Comparison of ENCODE assay signal across 19 cellular contexts in genomic region chr3:126916546-126916945, GRCh38.
"Had no signal": no experiment of that assay in that cellular context is flagged by ENCODE, and none has a peak within 500 bp of the region (broad histone marks: within the 10 kb centered on the region; RNA-seq: fewer than 3 reads in every experiment).

No MANE protein-coding gene starts in this region.

- H3K36me3 ChIP-seq: ovary, upper lobe of left lung, uterus had no signal

- H3K4me2 ChIP-seq: smooth muscle cell had no signal

- H3K9me3 ChIP-seq: ovary, tibial artery, upper lobe of left lung, uterus had no signal

- ATAC-seq: heart right ventricle; naive thymus-derived CD4-positive, alpha-beta T cell; right cardiac atrium; stimulated activated memory B cell treated with anti-CD40 and anti-IgM and Interleukin-4, amounts not matched to agents 10 μg/mL and 1 μg/mL and 100 μg/mL, for 72 hours had no signal

- H3K27ac Mint-ChIP-seq: memory B cell; naive thymus-derived CD4-positive, alpha-beta T cell; progenitor cell of endocrine pancreas; stimulated activated memory B cell treated with anti-CD40 and anti-IgM and Interleukin-4, amounts not matched to agents 10 μg/mL and 1 μg/mL and 100 μg/mL, for 72 hours; stimulated activated naive CD8-positive, alpha-beta T cell treated with anti-CD3 and anti-CD28 coated beads, Interleukin-15, Interleukin-2, amounts not matched to agents 100 ng/mL and 50 ng/mL, for 24 hours had no signal

- H3K4me3 Mint-ChIP-seq: endodermal cell; memory B cell; naive thymus-derived CD4-positive, alpha-beta T cell; stimulated activated memory B cell treated with anti-CD40 and anti-IgM and Interleukin-4, amounts not matched to agents 10 μg/mL and 1 μg/mL and 100 μg/mL, for 72 hours; stimulated activated naive CD8-positive, alpha-beta T cell treated with anti-CD3 and anti-CD28 coated beads, Interleukin-15, Interleukin-2, amounts not matched to agents 100 ng/mL and 50 ng/mL, for 24 hours had no signal

- H3K27ac ChIP-seq: heart right ventricle, ovary, tibial artery, uterus had no signal

- H3K27me3 Mint-ChIP-seq: progenitor cell of endocrine pancreas; stimulated activated naive CD8-positive, alpha-beta T cell treated with anti-CD3 and anti-CD28 coated beads, Interleukin-15, Interleukin-2, amounts not matched to agents 100 ng/mL and 50 ng/mL, for 24 hours had no signal

- H3K27me3 ChIP-seq: ovary, tibial artery, upper lobe of left lung, uterus had no signal

- H3K4me1 ChIP-seq: uterus had no signal

- DNase-seq: cerebellar nuclear complex; dermis blood vessel endothelial cell; endodermal cell; heart right ventricle; hypothalamus; kidney glomerular epithelial cell; midbrain; naive thymus-derived CD4-positive, alpha-beta T cell; ovary; right cardiac atrium; stimulated activated CD4-positive, alpha-beta T cell treated with anti-CD3 and anti-CD28 coated beads, Interleukin-4, amount 100 ng/mL, for 24 hours; upper lobe of left lung; uterus had no signal

- H3K4me3 ChIP-seq: heart right ventricle, ovary, smooth muscle cell, tibial artery, upper lobe of left lung, uterus had no signal
